ENCODE assay signal across 16 cellular contexts in the genomic region with DNA sequence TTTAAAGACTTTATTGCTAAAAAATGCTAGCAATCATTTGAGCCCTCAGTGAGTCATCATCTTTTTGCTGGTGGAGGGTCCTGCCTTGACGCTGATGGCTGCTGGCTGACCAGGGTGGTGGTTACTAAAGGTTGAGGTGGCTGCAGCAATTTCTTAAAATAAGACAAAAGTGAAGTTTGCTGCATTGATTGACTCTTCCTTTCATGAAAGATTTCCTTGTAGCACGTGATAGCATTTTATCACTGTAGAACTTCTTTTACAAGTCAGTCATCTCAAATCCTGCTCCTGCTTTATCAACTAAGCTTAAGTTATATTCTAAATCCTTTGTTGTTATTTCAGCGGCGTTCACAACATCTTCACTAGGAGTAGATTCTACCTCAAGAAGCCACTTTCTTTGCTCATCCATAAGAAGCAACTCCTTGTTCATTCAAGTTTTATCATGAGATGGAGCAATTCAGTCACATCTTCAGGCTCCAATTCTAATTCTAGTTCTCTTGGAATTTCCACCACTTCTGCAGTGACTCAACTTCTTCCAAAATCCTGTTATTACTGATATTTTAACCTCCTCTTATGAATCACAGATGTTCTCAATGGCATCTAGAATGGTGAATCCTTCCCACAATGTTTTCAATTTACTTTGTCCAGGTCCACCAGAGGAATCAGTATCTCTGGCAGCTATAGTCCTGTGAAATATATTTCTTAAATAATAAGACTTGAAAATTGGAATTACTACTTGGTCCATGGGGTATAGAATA. TPM values are rescaled to one million over a fixed set of nuclear protein-coding genes. Genes with fewer than 3 reads are reported as not detected.
DNase-seq lines count a peak whose midpoint lies in the region; ATAC-seq, FAIRE-seq and TF ChIP-seq lines count a peak whose summit lies in the region.
"Had no signal": no experiment of that assay in that cellular context is flagged by ENCODE, and none has a peak within 500 bp of the region (broad histone marks: within the 10 kb centered on the region; RNA-seq: fewer than 3 reads in every experiment).

No MANE protein-coding gene starts in this region.

- DNase-seq in DND-41 (no peak), HCT116 (ENCODE audit: low read depth, low spot score) (no peak), GM12878 (ENCODE audit: low read depth, low spot score) (no peak), dermis blood vessel endothelial cell (no peak), SKM-1 treated with dmso at 0.1 percent for 144 hours (lab: John Stamatoyannopoulos, UW; ENCODE audit: unreplicated experiment) (no peak), RKO (ENCODE audit: low spot score) (no peak)
- DNase-seq: activated CD4-positive, alpha-beta T cell treated with anti-CD3 and anti-CD28 coated beads, Interleukin-2, amount 50 U/mL, for 1 hour; activated naive CD4-positive, alpha-beta T cell treated with anti-CD3 and anti-CD28 coated beads for 36 hours; left ventricle myocardium superior; naive B cell; NCI-H2029; NCI-H510A had no signal

- ATAC-seq in DND-41 (ENCODE audit: insufficient read depth, low read depth) (no peak), HCT116 (no peak), GM12878 (peak; percentile 8), GM19463 (IDR thresholded peaks at IDR 0.05; ENCODE audit: unreplicated experiment) (no peak)
- ATAC-seq: left ventricle myocardium superior; stimulated activated memory B cell treated with anti-CD40 and anti-IgM and Interleukin-4, amounts not matched to agents 10 μg/mL and 1 μg/mL and 100 μg/mL, for 72 hours had no signal

- H4K20me1 ChIP-seq in DND-41 (ENCODE audit: insufficient read depth, low read length): no peaks in the 10 kb centered on the region
- H4K20me1 ChIP-seq in HCT116 (ENCODE audit: insufficient read depth): no peaks in the 10 kb centered on the region
- H4K20me1 ChIP-seq in GM12878 (ENCODE audit: control insufficient read depth, insufficient read depth): no peaks in the 10 kb centered on the region

- H3K27ac ChIP-seq in DND-41 (ENCODE audit: low read length): peak overlapping the region; percentile 75; the same call in 1 of the 2 replicates
- H3K27ac ChIP-seq in HCT116 (ENCODE audit: low read depth, low read length): peak overlapping the region; percentile 71; the same call in 1 of the 2 replicates
- peak overlapping the region; percentile 79 for H3K27ac ChIP-seq in GM12878 (ENCODE audit: control insufficient read depth, insufficient read depth)
- peak overlapping the region; percentile 6 for H3K27ac ChIP-seq in muscle layer of duodenum (ENCODE audit: low read length)

- intact Hi-C loops in HCT116 (cut with micrococcal nuclease) (no loop called here), GM12878 (cut with micrococcal nuclease; ENCODE audit: unreplicated experiment) (loop anchor here (10.0 kb wide), 1 partner anchor 497 kb away; a partner anchor contains a TSS)

- TF ChIP-seq POLR2A in HCT116 (IDR thresholded peaks at IDR 0.05; ENCODE audit: borderline replicate concordance, extremely low read depth, insufficient read depth, insufficient read length) (no peak), GM12878 (IDR thresholded peaks at IDR 0.05; ENCODE audit: low read depth, low read length) (no peak)

- no TSS peak for BruUV-seq in HCT116 (replicated peaks; lab: Mats Ljungman, UMichigan)
- BruUV-seq in GM12878 (replicated peaks; lab: Mats Ljungman, UMichigan): TSS peak; percentile 41

- 79% methylated on average over 4 of the region's 4 CpGs for WGBS in GM12878 (ENCODE audit: insufficient coverage, insufficient replicate concordance, low lambda C conversion rate, missing lambda C conversion rate)

- H3K4me3 ChIP-seq in DND-41 (ENCODE audit: low read depth in 1 of 2, low read length in 2 of 2) (no peak overlapping the region), HCT116 (replicated peaks in 1 of 2; ENCODE audit: low read depth in 1 of 2, low read length in 2 of 2) (no peak overlapping the region), GM12878 (peak overlapping the region; percentile 23; the same call in 1 of the 2 replicates), muscle layer of duodenum (ENCODE audit: low read depth in 1 of 2, low read length in 2 of 2) (no peak overlapping the region)

- RAD21 ChIA-PET in HCT116 (lab: Charles Lee; ENCODE audit: low non-redundant PET in 1 of 2, low total read pairs in 2 of 2, uncharacterized antibody in 2 of 2, unreplicated experiment in 2 of 2) (no interaction called here), GM12878 (lab: Charles Lee; ENCODE audit: unreplicated experiment) (interaction anchor here (1.1 to 3.4 kb wide), 14 partner anchors 8 to 80 kb away, joined by 3 to 24 read pairs (median 5); no protein-coding TSS in a partner anchor)

- H3K9me3 ChIP-seq in DND-41 (ENCODE audit: insufficient read depth, low read length, severe bottlenecking) (no peaks in the 10 kb centered on the region), HCT116 (ENCODE audit: control insufficient read depth in 1 of 2, insufficient read depth in 1 of 2, low read depth in 1 of 2, low read length in 2 of 2) (no peaks in the 10 kb centered on the region), GM12878 (replicated peaks; ENCODE audit: control insufficient read depth, insufficient read depth, low read length) (no peaks in the 10 kb centered on the region; the same call in 2 of the 3 replicates), muscle layer of duodenum (ENCODE audit: control insufficient read depth in 1 of 2, low read length in 2 of 2) (no peaks in the 10 kb centered on the region)

- H3K36me3 ChIP-seq in DND-41 (ENCODE audit: insufficient read depth, low read length) (no peaks in the 10 kb centered on the region), HCT116 (ENCODE audit: control insufficient read depth in 1 of 2, insufficient read depth in 2 of 2, low read length in 2 of 2) (no peaks in the 10 kb centered on the region), GM12878 (ENCODE audit: control insufficient read depth in 2 of 2, insufficient read depth in 2 of 2, low read length in 1 of 2) (no peaks in the 10 kb centered on the region), muscle layer of duodenum (ENCODE audit: control insufficient read depth in 1 of 2, insufficient read depth in 2 of 2, low read length in 2 of 2) (no peaks in the 10 kb centered on the region)

- no peaks in the 10 kb centered on the region for H3K27me3 ChIP-seq in DND-41 (ENCODE audit: insufficient read depth, low read length, poor library complexity)
- no peaks in the 10 kb centered on the region for H3K27me3 ChIP-seq in HCT116 (ENCODE audit: insufficient read depth, low read length)
- H3K27me3 ChIP-seq in GM12878 (replicated peaks in 1 of 2; ENCODE audit: control insufficient read depth in 2 of 2, insufficient read depth in 2 of 2, low read length in 1 of 2): no peaks in the 10 kb centered on the region
- no peaks in the 10 kb centered on the region for H3K27me3 ChIP-seq in muscle layer of duodenum (ENCODE audit: low read depth, low read length)

- TF ChIP-seq RAD21 in HCT116 (IDR thresholded peaks at IDR 0.05; ENCODE audit: low read depth): no peak
- no peak for TF ChIP-seq RAD21 in GM12878 (IDR thresholded peaks at IDR 0.05; ENCODE audit: insufficient read depth, low read depth, low read length)

- CTCF ChIA-PET in HCT116 (lab: Charles Lee): no interaction called here
- CTCF ChIA-PET in GM12878 (lab: Yijun Ruan, JAX): interaction anchor here (0.7 to 1.9 kb wide), 7 partner anchors 12 to 80 kb away, joined by 3 to 6 read pairs (median 5); no protein-coding TSS in a partner anchor

- no peak for TF ChIP-seq EP300 in GM12878 (IDR thresholded peaks at IDR 0.05; ENCODE audit: borderline replicate concordance in 1 of 2, control insufficient read depth in 1 of 2, low read depth in 2 of 2, low read length in 2 of 2)

- H3K4me2 ChIP-seq in DND-41 (ENCODE audit: insufficient read depth, low read length) (no peak overlapping the region; the same call in 1 of the 2 replicates), HCT116 (ENCODE audit: low read length) (no peak overlapping the region), GM12878 (ENCODE audit: control insufficient read depth, insufficient read depth) (no peak overlapping the region)

- H3K9me2 ChIP-seq in HCT116 (ENCODE audit: insufficient read depth): no peaks in the 10 kb centered on the region; the same call in 1 of the 2 replicates

- SMC1A ChIA-PET in GM12878 (lab: Charles Lee; ENCODE audit: uncharacterized antibody, unreplicated experiment): interaction anchor here (0.8 to 3.5 kb wide), 14 partner anchors 7 to 84 kb away, joined by 3 to 27 read pairs (median 10); no protein-coding TSS in a partner anchor

- H3K9ac ChIP-seq in DND-41 (ENCODE audit: low read depth, low read length): no peak overlapping the region
- H3K9ac ChIP-seq in HCT116 (ENCODE audit: low read length): no peak overlapping the region
- 0 out of 2 replicates have a peak overlapping the region, but pooled peaks have one; percentile 24 for H3K9ac ChIP-seq in GM12878 (ENCODE audit: control insufficient read depth, insufficient read depth, low read length)

- H3K79me2 ChIP-seq in DND-41 (ENCODE audit: insufficient read depth, low read length) (no peaks in the 10 kb centered on the region), HCT116 (ENCODE audit: insufficient read depth, low read length) (no peaks in the 10 kb centered on the region), GM12878 (ENCODE audit: control insufficient read depth, insufficient read depth, low read length) (peaks cover 4% of the 10 kb centered on the region)

- TF ChIP-seq CTCF in DND-41 (IDR thresholded peaks at IDR 0.05; ENCODE audit: borderline replicate concordance, extremely low read depth, low read length, poor library complexity, severe bottlenecking) (no peak), HCT116 (IDR thresholded peaks at IDR 0.05 in 2 of 3, conservative IDR thresholded peaks at IDR 0.05 in 1 of 3; ENCODE audit: borderline replicate concordance in 1 of 3, insufficient read depth in 1 of 3, low read depth in 2 of 3, low read length in 2 of 3) (no peak), GM12878 (IDR thresholded peaks at IDR 0.05 in 2 of 3, conservative IDR thresholded peaks at IDR 0.05 in 1 of 3; ENCODE audit: control insufficient read depth in 2 of 3, extremely low read depth in 1 of 3, insufficient read depth in 1 of 3, low read depth in 3 of 3, low read length in 3 of 3) (no peak)

- H3K4me1 ChIP-seq in DND-41 (ENCODE audit: insufficient read depth, low read length) (peaks cover 71% of the 10 kb centered on the region), HCT116 (ENCODE audit: control insufficient read depth in 1 of 2, insufficient read depth in 2 of 2, low read length in 2 of 2) (peaks cover 17 to 32% of the 10 kb centered on the region in 2 experiments; a peak in 3 of 4 replicates), GM12878 (ENCODE audit: control insufficient read depth, insufficient read depth, low read length) (peaks cover 3% of the 10 kb centered on the region; the same call in 1 of the 2 replicates), muscle layer of duodenum (ENCODE audit: control insufficient read depth in 1 of 2, insufficient read depth in 2 of 2, low read length in 2 of 2) (no peaks in the 10 kb centered on the region)

- no peak overlapping the region for H2AFZ ChIP-seq in DND-41 (ENCODE audit: low read depth, low read length)
- no peak overlapping the region for H2AFZ ChIP-seq in HCT116 (ENCODE audit: low read depth, low read length, poor library complexity, severe bottlenecking)
- H2AFZ ChIP-seq in GM12878 (ENCODE audit: control insufficient read depth, low read depth, low read length): no peak overlapping the region

- in situ Hi-C loops in GM12878 (cut with MboI): no loop called here

- POLR2A ChIA-PET in HCT116 (lab: Charles Lee) (no interaction called here), GM12878 (lab: Charles Lee) (interaction anchor here (0.6 to 2.9 kb wide), 12 partner anchors 8 to 51 kb away, joined by 3 to 19 read pairs (median 5); no protein-coding TSS in a partner anchor)

- no peak for FAIRE-seq in GM12878 (lab: Jason Lieb, UNC)
- FAIRE-seq: urothelium cell line had no signal

RNA-seq across cellular contexts. Expression of a gene that starts 17.6 kb away (rescaled TPM):
- not detected for total RNA-seq in HCT116 (2021; ENCODE audit: unreplicated experiment)
- not detected in 2 replicates for polyA plus RNA-seq in HCT116 (2012)
- total RNA-seq in GM12878 (2013; cell fraction: nucleolus; rRNA removed): 1,986 and 2,133 TPM in 2 replicates
- 43.7 and 68.1 TPM in 2 replicates for total RNA-seq in GM12878 (2014; rRNA removed)
- 61.3 and 76.2 TPM in 2 replicates for total RNA-seq in GM12878 (2014; rRNA removed; fragmentation: Illumina TruSeq; extraction: Trizol)
- 38.5 and 45.8 TPM in 2 replicates for total RNA-seq in GM12878 (2021)
- polyA plus RNA-seq in GM12878 (2011; ENCODE audit: low read depth): 60.0 TPM
- polyA plus RNA-seq in GM12878 (2011; rRNA removed): 882 and 1,502 TPM in 2 replicates
- 230 and 358 TPM in 2 replicates for polyA plus RNA-seq in GM12878 (2011; cell fraction: cytosol; rRNA removed)
- 346 and 598 TPM in 2 replicates for polyA plus RNA-seq in GM12878 (2011; cell fraction: nucleus; rRNA removed)
- 92.1 and 280 TPM in 2 replicates for polyA plus RNA-seq in GM12878 (2012)
- polyA plus RNA-seq in GM12878 (2014; fragmentation: Illumina TruSeq; extraction: Trizol): 48.2 and 72.9 TPM in 2 replicates
- polyA plus RNA-seq in GM12878 (2014; fragmentation: Nextera tagmentation; extraction: Ambion mirVana): 10 to 100 TPM; 50.8 to 52.2 TPM
- polyA plus RNA-seq in GM12878 (2014; rRNA removed): 26.6 and 38.0 TPM in 2 replicates
- polyA plus RNA-seq in GM12878 (2016; fragmentation: Nextera tagmentation; extraction: Ambion mirVana): 10 to 100 TPM; 20.7 to 21.3 TPM
- polyA minus RNA-seq in GM12878 (2011; rRNA and poly(A)+ RNA removed): 283 and 396 TPM in 2 replicates
- 140 and 173 TPM in 2 replicates for polyA minus RNA-seq in GM12878 (2011; cell fraction: cytosol; rRNA and poly(A)+ RNA removed)
- 1,153 and 1,417 TPM in 2 replicates for polyA minus RNA-seq in GM12878 (2011; cell fraction: nucleus; rRNA and poly(A)+ RNA removed)
- not detected in 2 replicates for total RNA-seq in dermis blood vessel endothelial cell

Comparison
In these comparisons a context has a peak if more than half of its experiments do, and no peak if none do; other contexts are left out.
1. H3K27ac ChIP-seq: peak in every context shown above with its lines; median percentile 79 in GM12878; 75 in DND-41; 71 in HCT116; 6 in muscle layer of duodenum.
2. RNA of a gene that starts 17.6 kb away (total RNA-seq): 38.5 to 2,133 TPM in GM12878; not detected in HCT116 (single experiment) and not detected in dermis blood vessel endothelial cell; every median in the first group is over 10 times any median in the second.